In the genomic region with DNA sequence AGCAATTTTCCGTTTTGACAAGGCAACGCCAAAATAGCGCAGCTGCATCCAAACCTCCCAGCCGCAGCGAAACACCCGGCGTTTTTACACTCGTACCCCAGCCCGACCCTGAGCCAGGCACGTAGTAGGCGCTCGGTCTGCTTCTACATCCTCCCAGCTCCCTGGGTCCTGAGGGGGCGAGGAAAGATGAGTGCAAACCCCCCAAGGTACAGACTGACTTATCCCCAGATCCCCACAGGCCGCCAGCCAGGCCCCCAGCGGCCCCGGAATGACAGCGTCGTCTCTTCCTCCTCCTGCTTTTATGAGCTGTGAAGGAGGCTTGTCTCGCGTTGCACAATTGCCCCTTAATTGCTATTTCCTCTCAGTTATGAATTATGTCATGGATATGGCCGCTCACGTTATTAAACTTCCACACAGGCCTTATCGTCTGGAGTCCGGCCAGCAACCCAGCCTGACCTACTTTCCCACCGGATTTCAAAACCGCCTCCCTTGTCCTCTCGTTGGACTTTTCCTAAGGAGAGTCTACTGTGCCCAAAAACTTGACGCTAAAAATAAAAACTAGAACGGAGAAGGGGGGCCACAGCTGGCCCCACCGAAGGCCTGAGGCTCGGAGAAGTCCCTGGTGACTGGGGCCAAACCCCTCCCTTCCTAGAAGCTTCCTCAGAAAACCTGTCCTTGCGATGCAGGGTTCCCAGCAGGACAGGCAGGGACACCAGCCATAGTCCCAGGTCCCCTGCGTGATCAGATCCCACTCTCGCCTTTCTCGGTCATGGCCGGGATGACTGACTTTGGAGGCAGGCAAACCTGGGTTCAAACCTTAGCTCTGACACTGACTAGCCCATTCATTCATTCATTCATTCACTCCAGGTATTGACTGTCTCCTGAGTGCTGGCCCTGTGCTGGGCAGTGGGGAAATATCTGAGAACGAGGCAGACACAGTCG, we compare ENCODE assay signal across 8 cellular contexts.
A peak's percentile ranks its signal among the peaks of the same experiment; 100 is the strongest.
DNase-seq lines count a peak whose midpoint lies in the region; ATAC-seq and TF ChIP-seq lines count a peak whose summit lies in the region.

No MANE protein-coding gene starts in this region.

- H3K9me3 Mint-ChIP-seq in dendritic cell treated with granulocyte-macrophage colony-stimulating factor and Interleukin-4, amounts not matched to agents 40 ng/mL and 50 ng/mL, for 4 days = no peaks in the 10 kb centered on the region
- H3K9me3 Mint-ChIP-seq in naive thymus-derived CD4-positive, alpha-beta T cell = no peaks in the 10 kb centered on the region

- H3K27me3 Mint-ChIP-seq in dendritic cell treated with granulocyte-macrophage colony-stimulating factor and Interleukin-4, amounts not matched to agents 40 ng/mL and 50 ng/mL, for 4 days = peaks cover 31% of the 10 kb centered on the region
- peaks cover 0 to 1% (median 0%) of the 10 kb centered on the region in 5 donors for H3K27me3 Mint-ChIP-seq in naive thymus-derived CD4-positive, alpha-beta T cell

- POLR2A ChIA-PET in naive thymus-derived CD4-positive, alpha-beta T cell (lab: Charles Lee) = no interaction called here

- no peaks in the 10 kb centered on the region for H3K36me3 ChIP-seq in naive thymus-derived CD4-positive, alpha-beta T cell (ENCODE audit: control insufficient read depth in 2 of 3, insufficient read depth in 3 of 3, low read length in 3 of 3)

- H3K27ac Mint-ChIP-seq in dendritic cell treated with granulocyte-macrophage colony-stimulating factor and Interleukin-4, amounts not matched to agents 40 ng/mL and 50 ng/mL, for 4 days = peak overlapping the region; percentile 43
- H3K27ac Mint-ChIP-seq in naive thymus-derived CD4-positive, alpha-beta T cell = peak overlapping the region in 3 of 9 donors; percentile 9 to 73 (median 61)

- CTCF ChIA-PET in naive thymus-derived CD4-positive, alpha-beta T cell (lab: Charles Lee) = no interaction called here

- peak; percentile 63 for ATAC-seq in naive thymus-derived CD4-positive, alpha-beta T cell
- ATAC-seq in GM19467 (IDR thresholded peaks at IDR 0.05; ENCODE audit: unreplicated experiment) = no peak
- no peak for ATAC-seq in HG03520 (IDR thresholded peaks at IDR 0.05; ENCODE audit: unreplicated experiment)
- no peak for ATAC-seq in GM19035 (IDR thresholded peaks at IDR 0.05; ENCODE audit: unreplicated experiment)

- intact Hi-C loops in dendritic cell treated with granulocyte-macrophage colony-stimulating factor and Interleukin-4, amounts not matched to agents 40 ng/mL and 50 ng/mL, for 4 days (cut with micrococcal nuclease) = no loop called here
- intact Hi-C loops in naive thymus-derived CD4-positive, alpha-beta T cell (cut with micrococcal nuclease) = loop anchor here in 1 of 2 donors (10.0 kb wide), 1 partner anchor 1155 kb away; no protein-coding TSS in a partner anchor

- DNase-seq in AG09319 (ENCODE audit: extremely low read depth, low read depth) = peak; percentile 79
- DNase-seq in NCI-H1092 treated with DMSO at 0.1 percent for 48 hours (lab: John Stamatoyannopoulos, UW) = peak; percentile 17
- no peak for DNase-seq in naive thymus-derived CD4-positive, alpha-beta T cell
- DNase-seq in germinal center (ENCODE audit: low spot score) = no peak

- H3K4me1 ChIP-seq in naive thymus-derived CD4-positive, alpha-beta T cell (ENCODE audit: control insufficient read depth in 2 of 2, insufficient read depth in 2 of 2, low read length in 2 of 2) = peaks cover 12 to 13% of the 10 kb centered on the region in 2 donors

- H3K36me3 Mint-ChIP-seq in dendritic cell treated with granulocyte-macrophage colony-stimulating factor and Interleukin-4, amounts not matched to agents 40 ng/mL and 50 ng/mL, for 4 days (ENCODE audit: low read depth) = no peaks in the 10 kb centered on the region
- no peaks in the 10 kb centered on the region for H3K36me3 Mint-ChIP-seq in naive thymus-derived CD4-positive, alpha-beta T cell

- H3K27ac ChIP-seq in naive thymus-derived CD4-positive, alpha-beta T cell (ENCODE audit: low read depth, low read length) = no peak overlapping the region

- TF ChIP-seq CTCF in AG09319 (IDR thresholded peaks at IDR 0.05; ENCODE audit: low read depth, low read length) = no peak

- H3K4me3 Mint-ChIP-seq in dendritic cell treated with granulocyte-macrophage colony-stimulating factor and Interleukin-4, amounts not matched to agents 40 ng/mL and 50 ng/mL, for 4 days = no peak overlapping the region
- H3K4me3 Mint-ChIP-seq in naive thymus-derived CD4-positive, alpha-beta T cell = peak overlapping the region in 1 of 10 donors; percentile 30

- peaks cover 77% of the 10 kb centered on the region for H3K4me1 Mint-ChIP-seq in dendritic cell treated with granulocyte-macrophage colony-stimulating factor and Interleukin-4, amounts not matched to agents 40 ng/mL and 50 ng/mL, for 4 days (ENCODE audit: low read depth)
- peaks cover 25 to 56% (median 40%) of the 10 kb centered on the region in 7 donors for H3K4me1 Mint-ChIP-seq in naive thymus-derived CD4-positive, alpha-beta T cell

- no peaks in the 10 kb centered on the region for H3K27me3 ChIP-seq in naive thymus-derived CD4-positive, alpha-beta T cell (ENCODE audit: control insufficient read depth in 2 of 2, insufficient read depth in 2 of 2, low read length in 2 of 2)

- H3K9me3 ChIP-seq in naive thymus-derived CD4-positive, alpha-beta T cell (ENCODE audit: control insufficient read depth in 2 of 3, low read length in 3 of 3) = no peaks in the 10 kb centered on the region

- no peak overlapping the region for H3K4me3 ChIP-seq in naive thymus-derived CD4-positive, alpha-beta T cell (ENCODE audit: low read length)

Comparison
In these comparisons a context has a peak if more than half of its experiments do, and no peak if none do; other contexts are left out.
1. DNase-seq: peak in AG09319 (single experiment) and NCI-H1092 treated with DMSO at 0.1 percent for 48 hours (single experiment); none in naive thymus-derived CD4-positive, alpha-beta T cell (0 of 9) and germinal center (single experiment).